In genomic region chr17:75626496-75627038, GRCh38 we compare ENCODE assay signal across 13 cellular contexts. TPM values are rescaled to one million over a fixed set of nuclear protein-coding genes. Genes with fewer than 3 reads are reported as not detected.
"Had no signal": no experiment of that assay in that cellular context is flagged by ENCODE, and none has a peak within 500 bp of the region (broad histone marks: within the 10 kb centered on the region; RNA-seq: fewer than 3 reads in every experiment).

No MANE protein-coding gene starts in this region.

- H3K9me3 ChIP-seq: ascending aorta, stomach, thoracic aorta, upper lobe of right lung had no signal

- H3K27me3 ChIP-seq: ascending aorta, foreskin keratinocyte, stomach, upper lobe of right lung had no signal

- ATAC-seq: effector memory CD8-positive, alpha-beta T cell had no signal

- DNase-seq: activated T-cell treated with anti-CD3 and anti-CD28 coated beads, Interleukin-2, amount 50 U/mL, for 1 hour; effector memory CD8-positive, alpha-beta T cell; foreskin keratinocyte; kidney glomerular epithelial cell; occipital lobe; stomach; upper lobe of right lung had no signal

- H3K4me3 ChIP-seq: ascending aorta, stomach, thoracic aorta, upper lobe of right lung had no signal

- H3K4me1 ChIP-seq: ascending aorta, foreskin keratinocyte, stomach, upper lobe of right lung had no signal

- H3K27ac ChIP-seq: ascending aorta, foreskin keratinocyte, stomach, thoracic aorta, upper lobe of right lung had no signal

RNA-seq across cellular contexts. Expression of gene SMIM5, which starts 6.7 kb away (rescaled TPM):
- total RNA-seq: activated CD4-positive, alpha-beta memory T cell treated with anti-CD3 and anti-CD28 coated beads for 36 hours; activated naive CD4-positive, alpha-beta T cell treated with anti-CD3 and anti-CD28 coated beads for 36 hours; ascending aorta; chondrocyte; dermis blood vessel endothelial cell; foreskin keratinocyte had no signal
